Comparison of ENCODE assay signal across 1 cellular context in the genomic region with DNA sequence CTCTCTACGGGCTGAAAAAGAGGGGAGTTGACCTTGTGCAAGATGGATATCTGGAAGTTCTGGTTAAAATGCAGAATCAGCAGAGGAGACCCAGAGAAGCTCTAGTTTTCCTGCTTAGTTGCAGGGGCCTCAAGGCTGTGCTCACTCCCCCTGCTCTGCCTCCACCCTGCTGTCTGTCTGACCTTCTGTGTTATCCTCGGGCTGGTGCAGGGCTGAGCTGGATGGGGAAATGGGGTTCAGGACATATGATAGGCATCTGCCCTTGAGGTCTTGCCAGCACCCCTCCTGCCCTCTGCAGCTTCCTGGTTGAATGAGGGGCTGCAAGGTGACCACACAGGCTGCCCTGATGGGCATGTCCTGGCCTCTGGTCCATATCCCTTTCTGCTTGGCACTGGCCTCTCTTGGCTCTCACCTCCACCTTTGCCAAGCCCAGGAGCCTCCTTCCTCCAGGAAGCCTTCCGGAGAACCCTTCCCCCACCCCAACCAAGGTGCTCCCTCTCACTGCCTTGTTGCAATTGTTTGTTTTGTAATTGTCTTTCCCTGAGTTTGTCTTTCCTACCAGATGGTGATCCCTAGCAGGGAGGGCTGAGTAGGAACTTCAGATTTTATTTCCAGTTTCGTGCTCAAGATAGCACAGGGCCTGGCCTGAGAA.
TF ChIP-seq lines count a peak whose summit lies in the region.

No MANE protein-coding gene starts in this region.

TF ChIP-seq in H1, 55 proteins besides CTCF, POLR2A, EP300 and RAD21:
- no peak for TF ChIP-seq SIX5 (IDR thresholded peaks at IDR 0.05; ENCODE audit: low read depth, low read length)
- no peak for TF ChIP-seq POLR2AphosphoS5 (IDR thresholded peaks at IDR 0.05; ENCODE audit: low read depth, low read length)
- TF ChIP-seq TCF12 (IDR thresholded peaks at IDR 0.05; ENCODE audit: low read depth, low read length), result no peak
- no peak for TF ChIP-seq BCL11A (IDR thresholded peaks at IDR 0.05; ENCODE audit: low read depth in 2 of 2, low read length in 2 of 2)
- TF ChIP-seq RFX5 (IDR thresholded peaks at IDR 0.05; ENCODE audit: borderline replicate concordance, low read depth, low read length), result no peak
TF ChIP-seq in H1: peak in this region for 0.
